Comparison of ENCODE assay signal across 13 cellular contexts in the genomic region with DNA sequence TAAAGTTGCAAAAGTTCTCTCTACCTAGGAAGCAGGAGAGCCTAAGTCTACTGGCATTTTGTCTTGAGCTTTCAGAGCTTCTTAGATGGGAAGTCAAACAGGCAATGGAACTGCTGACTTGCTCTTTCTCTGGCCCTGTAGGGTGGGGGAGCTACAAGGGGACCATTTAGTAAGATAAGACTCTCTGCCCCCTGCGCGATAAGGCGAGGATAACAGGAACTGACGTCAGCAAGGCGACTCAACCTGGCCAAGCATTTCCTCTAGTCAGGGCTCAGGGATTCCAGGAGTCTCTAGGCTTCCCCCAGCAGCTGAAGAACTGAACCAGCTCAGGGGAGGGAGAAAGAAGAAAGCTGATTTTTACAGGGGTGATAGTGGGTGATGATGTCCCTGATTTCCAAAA. TPM values are rescaled to one million over a fixed set of nuclear protein-coding genes. Genes with fewer than 3 reads are reported as not detected.
DNase-seq lines count a peak whose midpoint lies in the region; ATAC-seq and TF ChIP-seq lines count a peak whose summit lies in the region.
"Had no signal": no experiment of that assay in that cellular context is flagged by ENCODE, and none has a peak within 500 bp of the region (broad histone marks: within the 10 kb centered on the region; RNA-seq: fewer than 3 reads in every experiment).

No MANE protein-coding gene starts in this region.

- H3K9me3 ChIP-seq in SJSA1 (replicated peaks) (no peaks in the 10 kb centered on the region), lung (ENCODE audit: control insufficient read depth in 2 of 2, insufficient read depth in 1 of 2, low read length in 1 of 2) (no peaks in the 10 kb centered on the region), thoracic aorta (no peaks in the 10 kb centered on the region)

- peak; percentile 33 to 47 for DNase-seq in SJSA1 (ENCODE audit: low read depth in 1 of 2, low spot score in 2 of 2)
- DNase-seq in coronary artery (ENCODE audit: low spot score): no peak
- DNase-seq in lung (ENCODE audit: low spot score): no peak
- DNase-seq in thoracic aorta (ENCODE audit: low spot score): no peak
- DNase-seq in iPS-NIHi11 (ENCODE audit: low spot score): no peak
- no peak for DNase-seq in UCSD-AML1 (lab: John Stamatoyannopoulos, UW; ENCODE audit: unreplicated experiment)
- no peak for DNase-seq in NCI-H82 (lab: John Stamatoyannopoulos, UW)
- DNase-seq in activated effector memory CD4-positive, alpha-beta T cell treated with Interleukin-2 at 50 U/mL for 16 hours: no peak
- DNase-seq: CD4-positive, CD25-positive, alpha-beta regulatory T cell; NCI-H345; posterior cingulate gyrus; T1000 had no signal

- H3K36me3 ChIP-seq in SJSA1 (no peaks in the 10 kb centered on the region), lung (ENCODE audit: control insufficient read depth in 2 of 2, insufficient read depth in 2 of 2, low read length in 2 of 2) (peaks cover 0 to 1% of the 10 kb centered on the region in 2 donors), thoracic aorta (no peaks in the 10 kb centered on the region)

- no peak for TF ChIP-seq CTCF in coronary artery (IDR thresholded peaks at IDR 0.05)
- no peak for TF ChIP-seq CTCF in lung (IDR thresholded peaks at IDR 0.05; ENCODE audit: control extremely low read depth, extremely low read depth)
- no peak for TF ChIP-seq CTCF in thoracic aorta (IDR thresholded peaks at IDR 0.05)

- no peak for ATAC-seq in lung (ENCODE audit: insufficient read depth, low FRiP score)
- ATAC-seq in thoracic aorta (ENCODE audit: insufficient number of reproducible peaks, low FRiP score, low read depth): no peak

- H3K27ac ChIP-seq in SJSA1 (peak overlapping the region; percentile 24), coronary artery (peak overlapping the region; percentile 61 to 70), lung (ENCODE audit: low read depth in 1 of 2, low read length in 1 of 2) (peak overlapping the region; percentile 42 to 52), thoracic aorta (peak overlapping the region; percentile 20 to 46)
- H3K27ac ChIP-seq: HL-60 had no signal

- 18 to 31% methylated on average over 5 of the region's 5 CpGs for WGBS in lung, 2 donors

- H3K4me1 ChIP-seq in SJSA1 (replicated peaks) (peaks cover 21% of the 10 kb centered on the region), lung (ENCODE audit: control insufficient read depth in 2 of 2, insufficient read depth in 2 of 2, low read length in 2 of 2) (peaks cover 6 to 15% of the 10 kb centered on the region in 2 donors), thoracic aorta (ENCODE audit: control insufficient read depth in 1 of 2, low read depth in 2 of 2) (peaks cover 0 to 16% of the 10 kb centered on the region in 2 donors)

- H3K4me3 ChIP-seq in SJSA1: no peak overlapping the region
- peak overlapping the region; percentile 45 for H3K4me3 ChIP-seq in coronary artery
- H3K4me3 ChIP-seq in lung: no peak overlapping the region
- peak overlapping the region; percentile 49 for H3K4me3 ChIP-seq in thoracic aorta

- H3K27me3 ChIP-seq in SJSA1 (replicated peaks): no peaks in the 10 kb centered on the region
- no peaks in the 10 kb centered on the region for H3K27me3 ChIP-seq in lung (ENCODE audit: control insufficient read depth, insufficient read depth)
- H3K27me3 ChIP-seq in thoracic aorta (replicated peaks; ENCODE audit: insufficient read depth): no peaks in the 10 kb centered on the region

RNA-seq across cellular contexts. Expression of a gene that starts 5.8 kb away (rescaled TPM):
- total RNA-seq in SJSA1 (2014; rRNA removed; shearing (Covaris generic)): 11.7 and 17.9 TPM in 2 replicates
- total RNA-seq in lung (10 to 100 TPM in 1 of 2 donors, 1 to 10 TPM in 1; 5.4 to 24.5 TPM), thoracic aorta (10 to 100 TPM in 1 of 2 donors, 1 to 10 TPM in 1; 3.8 to 12.3 TPM)
- polyA plus RNA-seq in lung: 1 to 10 TPM; 1.5 to 2.8 TPM
- total RNA-seq: CD4-positive, CD25-positive, alpha-beta regulatory T cell had no signal

Comparison
In these comparisons a context has a peak if more than half of its experiments do, and no peak if none do; other contexts are left out.
1. DNase-seq: peak in SJSA1 (2 of 2); none in coronary artery (single experiment), lung (single experiment), thoracic aorta (single experiment), iPS-NIHi11 (single experiment), UCSD-AML1 (single experiment), NCI-H82 (single experiment) and activated effector memory CD4-positive, alpha-beta T cell treated with Interleukin-2 at 50 U/mL for 16 hours (single experiment).
2. H3K4me3 ChIP-seq: peak in coronary artery (single experiment) and thoracic aorta (single experiment); none in SJSA1 (single experiment) and lung (single experiment).
3. Peak in every context shown above with its lines, with median percentiles within 50 percentile points of each other: H3K27ac ChIP-seq.